ENCODE assay signal across 13 cellular contexts in genomic region chr16:85924675-85925074, GRCh38. TPM values are rescaled to one million over a fixed set of nuclear protein-coding genes. Genes with fewer than 3 reads are reported as not detected.
A peak's percentile ranks its signal among the peaks of the same experiment; 100 is the strongest.
DNase-seq lines count a peak whose midpoint lies in the region; ATAC-seq and TF ChIP-seq lines count a peak whose summit lies in the region.
"Had no signal": no experiment of that assay in that cellular context is flagged by ENCODE, and none has a peak within 500 bp of the region (broad histone marks: within the 10 kb centered on the region; RNA-seq: fewer than 3 reads in every experiment).

No MANE protein-coding gene starts in this region.

- no peaks in the 10 kb centered on the region for H3K27me3 Mint-ChIP-seq in activated CD8-positive, alpha-beta T cell treated with anti-CD3 and anti-CD28 coated beads for 36 hours
- no peaks in the 10 kb centered on the region for H3K27me3 Mint-ChIP-seq in activated CD8-positive, alpha-beta T cell treated with anti-CD3 and anti-CD28 coated beads, Interleukin-2, amount 10 ng/mL, durations not matched to agents 7 days and 5 days (ENCODE audit: low read depth)
- peaks cover 3% of the 10 kb centered on the region for H3K27me3 Mint-ChIP-seq in T-helper 2 cell treated with Interferon-gamma antibody and Interleukin-4, amounts not matched to agents 5 μg/mL and 100 μg/mL, for 36 hours (ENCODE audit: low read depth)
- no peaks in the 10 kb centered on the region for H3K27me3 Mint-ChIP-seq in CD4-positive, alpha-beta T cell

- no peaks in the 10 kb centered on the region for H3K27me3 ChIP-seq in colonic mucosa
- no peaks in the 10 kb centered on the region for H3K27me3 ChIP-seq in CD4-positive, alpha-beta T cell (ENCODE audit: control insufficient read depth, insufficient read depth, low read length)

- H3K4me3 ChIP-seq in fibroblast of pulmonary artery (replicated peaks; ENCODE audit: low read depth, low read length) (no peak overlapping the region), colonic mucosa (no peak overlapping the region)
- H3K4me3 ChIP-seq: cardiac muscle cell had no signal

- ATAC-seq in activated CD8-positive, alpha-beta T cell treated with anti-CD3 and anti-CD28 coated beads for 36 hours, result peak; percentile 60
- no peak for ATAC-seq in activated CD8-positive, alpha-beta T cell treated with anti-CD3 and anti-CD28 coated beads, Interleukin-2, amount 10 ng/mL, durations not matched to agents 7 days and 5 days
- ATAC-seq in CD4-positive, alpha-beta T cell (ENCODE audit: poor library complexity), result no peak

- POLR2A ChIA-PET in activated CD8-positive, alpha-beta T cell treated with anti-CD3 and anti-CD28 coated beads for 36 hours (lab: Charles Lee), result interaction anchor here (1.1 to 2.6 kb wide), 7 partner anchors 9 to 21 kb away, joined by 3 to 9 read pairs (median 4); no protein-coding TSS in a partner anchor
- POLR2A ChIA-PET in activated CD8-positive, alpha-beta T cell treated with anti-CD3 and anti-CD28 coated beads, Interleukin-2, amount 10 ng/mL, durations not matched to agents 7 days and 5 days (lab: Charles Lee), result no interaction called here
- POLR2A ChIA-PET in HEK293T (lab: Yijun Ruan, JAX), result no interaction called here
- POLR2A ChIA-PET in CD4-positive, alpha-beta T cell (lab: Charles Lee), result no interaction called here

- H3K36me3 ChIP-seq in colonic mucosa, result no peaks in the 10 kb centered on the region
- H3K36me3 ChIP-seq: cardiac muscle cell had no signal

- TF ChIP-seq CTCF in activated CD8-positive, alpha-beta T cell treated with anti-CD3 and anti-CD28 coated beads for 36 hours (IDR thresholded peaks at IDR 0.05), result no peak
- no peak for TF ChIP-seq CTCF in fibroblast of pulmonary artery (IDR thresholded peaks at IDR 0.05; ENCODE audit: low read length, missing control alignments)
- TF ChIP-seq CTCF in colonic mucosa (IDR thresholded peaks at IDR 0.05), result no peak
- no peak for TF ChIP-seq CTCF in CD4-positive, alpha-beta T cell (IDR thresholded peaks at IDR 0.05)

- intact Hi-C loops in activated CD8-positive, alpha-beta T cell treated with anti-CD3 and anti-CD28 coated beads for 36 hours (cut with micrococcal nuclease), result no loop called here
- intact Hi-C loops in colonic mucosa (cut with DNase I), result no loop called here
- intact Hi-C loops in CD4-positive, alpha-beta T cell (cut with DNase I, micrococcal nuclease), result no loop called here

- DNase-seq in activated CD8-positive, alpha-beta T cell treated with anti-CD3 and anti-CD28 coated beads for 36 hours, result peak; percentile 70
- no peak for DNase-seq in activated CD8-positive, alpha-beta T cell treated with anti-CD3 and anti-CD28 coated beads, Interleukin-2, amount 10 ng/mL, durations not matched to agents 7 days and 5 days
- peak; percentile 27 for DNase-seq in T-helper 2 cell treated with Interferon-gamma antibody and Interleukin-4, amounts not matched to agents 5 μg/mL and 100 μg/mL, for 36 hours (ENCODE audit: low spot score)
- peak; percentile 28 for DNase-seq in fibroblast of pulmonary artery (ENCODE audit: low read depth)
- DNase-seq in stimulated activated CD4-positive, alpha-beta T cell treated with anti-CD3 and anti-CD28 coated beads, TNF-alpha, amount 100 ng/mL, for 4 hours (ENCODE audit: low read depth in 3 of 3), result peak in 2 of 3 experiments; percentile 30 to 38
- no peak for DNase-seq in colonic mucosa
- no peak for DNase-seq in HEK293T (ENCODE audit: extremely low spot score)
- no peak for DNase-seq in CD4-positive, alpha-beta T cell
- DNase-seq: ACHN, NCI-H2171 treated with DMSO at 0.1 percent for 48 hours, SHP77 treated with DMSO at 0.1 percent for 48 hours had no signal

- peaks cover 32% of the 10 kb centered on the region for H3K36me3 Mint-ChIP-seq in activated CD8-positive, alpha-beta T cell treated with anti-CD3 and anti-CD28 coated beads for 36 hours (ENCODE audit: low read depth)
- H3K36me3 Mint-ChIP-seq in activated CD8-positive, alpha-beta T cell treated with anti-CD3 and anti-CD28 coated beads, Interleukin-2, amount 10 ng/mL, durations not matched to agents 7 days and 5 days (ENCODE audit: low read depth), result peaks cover 17% of the 10 kb centered on the region
- peaks cover 2% of the 10 kb centered on the region for H3K36me3 Mint-ChIP-seq in T-helper 2 cell treated with Interferon-gamma antibody and Interleukin-4, amounts not matched to agents 5 μg/mL and 100 μg/mL, for 36 hours (ENCODE audit: low read depth)
- peaks cover 4% of the 10 kb centered on the region for H3K36me3 Mint-ChIP-seq in CD4-positive, alpha-beta T cell (ENCODE audit: low read depth)

- no peak overlapping the region for H3K27ac ChIP-seq in colonic mucosa
- no peak overlapping the region for H3K27ac ChIP-seq in CD4-positive, alpha-beta T cell (ENCODE audit: low read depth, low read length)
- H3K27ac ChIP-seq: cardiac muscle cell had no signal

- peaks cover 50% of the 10 kb centered on the region for H3K4me1 Mint-ChIP-seq in activated CD8-positive, alpha-beta T cell treated with anti-CD3 and anti-CD28 coated beads for 36 hours (ENCODE audit: low read depth)
- H3K4me1 Mint-ChIP-seq in activated CD8-positive, alpha-beta T cell treated with anti-CD3 and anti-CD28 coated beads, Interleukin-2, amount 10 ng/mL, durations not matched to agents 7 days and 5 days (ENCODE audit: low read depth), result no peaks in the 10 kb centered on the region
- H3K4me1 Mint-ChIP-seq in T-helper 2 cell treated with Interferon-gamma antibody and Interleukin-4, amounts not matched to agents 5 μg/mL and 100 μg/mL, for 36 hours (ENCODE audit: low read depth), result no peaks in the 10 kb centered on the region
- no peaks in the 10 kb centered on the region for H3K4me1 Mint-ChIP-seq in CD4-positive, alpha-beta T cell (ENCODE audit: low read depth)

- H3K9ac ChIP-seq in colonic mucosa (ENCODE audit: low read depth in 2 of 2, low read length in 2 of 2), result no peak overlapping the region

- CTCF ChIA-PET in activated CD8-positive, alpha-beta T cell treated with anti-CD3 and anti-CD28 coated beads for 36 hours (lab: Charles Lee), result interaction anchor here (1.1 to 2.9 kb wide), 6 partner anchors 9 to 105 kb away, joined by 3 to 14 read pairs (median 3); partner anchors contain the start of gene IRF8
- CTCF ChIA-PET in activated CD8-positive, alpha-beta T cell treated with anti-CD3 and anti-CD28 coated beads, Interleukin-2, amount 10 ng/mL, durations not matched to agents 7 days and 5 days (lab: Charles Lee), result interaction anchor here (1.2 to 2.0 kb wide), 2 partner anchors 9 to 19 kb away, joined by 3 to 5 read pairs; no protein-coding TSS in a partner anchor
- CTCF ChIA-PET in HEK293T (lab: Yijun Ruan, JAX), result no interaction called here
- CTCF ChIA-PET in CD4-positive, alpha-beta T cell (lab: Charles Lee), result no interaction called here

- no peaks in the 10 kb centered on the region for H3K9me3 ChIP-seq in colonic mucosa
- H3K9me3 ChIP-seq in CD4-positive, alpha-beta T cell (ENCODE audit: control insufficient read depth, low read length), result no peaks in the 10 kb centered on the region

- H3K4me3 Mint-ChIP-seq in activated CD8-positive, alpha-beta T cell treated with anti-CD3 and anti-CD28 coated beads for 36 hours, result peak overlapping the region; percentile 43
- H3K4me3 Mint-ChIP-seq in activated CD8-positive, alpha-beta T cell treated with anti-CD3 and anti-CD28 coated beads, Interleukin-2, amount 10 ng/mL, durations not matched to agents 7 days and 5 days, result no peak overlapping the region
- H3K4me3 Mint-ChIP-seq in T-helper 2 cell treated with Interferon-gamma antibody and Interleukin-4, amounts not matched to agents 5 μg/mL and 100 μg/mL, for 36 hours, result no peak overlapping the region
- H3K4me3 Mint-ChIP-seq in CD4-positive, alpha-beta T cell, result no peak overlapping the region

- no peaks in the 10 kb centered on the region for H3K9me3 Mint-ChIP-seq in activated CD8-positive, alpha-beta T cell treated with anti-CD3 and anti-CD28 coated beads for 36 hours
- H3K9me3 Mint-ChIP-seq in activated CD8-positive, alpha-beta T cell treated with anti-CD3 and anti-CD28 coated beads, Interleukin-2, amount 10 ng/mL, durations not matched to agents 7 days and 5 days (ENCODE audit: insufficient read depth), result no peaks in the 10 kb centered on the region
- H3K9me3 Mint-ChIP-seq in T-helper 2 cell treated with Interferon-gamma antibody and Interleukin-4, amounts not matched to agents 5 μg/mL and 100 μg/mL, for 36 hours, result no peaks in the 10 kb centered on the region
- no peaks in the 10 kb centered on the region for H3K9me3 Mint-ChIP-seq in CD4-positive, alpha-beta T cell

- H3K4me1 ChIP-seq in colonic mucosa, result no peaks in the 10 kb centered on the region

- H3K27ac Mint-ChIP-seq in activated CD8-positive, alpha-beta T cell treated with anti-CD3 and anti-CD28 coated beads for 36 hours, result peak overlapping the region; percentile 83
- no peak overlapping the region for H3K27ac Mint-ChIP-seq in activated CD8-positive, alpha-beta T cell treated with anti-CD3 and anti-CD28 coated beads, Interleukin-2, amount 10 ng/mL, durations not matched to agents 7 days and 5 days
- H3K27ac Mint-ChIP-seq in T-helper 2 cell treated with Interferon-gamma antibody and Interleukin-4, amounts not matched to agents 5 μg/mL and 100 μg/mL, for 36 hours, result no peak overlapping the region
- H3K27ac Mint-ChIP-seq in CD4-positive, alpha-beta T cell, result no peak overlapping the region

TF ChIP-seq in HEK293T, 16 proteins besides CTCF, POLR2A, EP300 and RAD21:
- no peak for TF ChIP-seq ARNT (IDR thresholded peaks at IDR 0.05)

RNA-seq across cellular contexts. Expression of gene IRF8, which starts 25.7 kb away (rescaled TPM):
- 100 to 1,000 TPM; 221 to 224 TPM for total RNA-seq in activated CD8-positive, alpha-beta T cell treated with anti-CD3 and anti-CD28 coated beads for 36 hours
- total RNA-seq in activated CD8-positive, alpha-beta T cell treated with anti-CD3 and anti-CD28 coated beads, Interleukin-2, amount 10 ng/mL, durations not matched to agents 7 days and 5 days, result 10 to 100 TPM; 22.9 to 24.0 TPM
- total RNA-seq in colonic mucosa, result 10 to 100 TPM; 25.1 to 52.5 TPM
- total RNA-seq in CD4-positive, alpha-beta T cell, result 10 to 100 TPM; 11.3 to 13.2 TPM
- total RNA-seq: osteocyte had no signal

Comparison
In these comparisons a context has a peak if more than half of its experiments do, and no peak if none do; other contexts are left out.
1. DNase-seq: peak in activated CD8-positive, alpha-beta T cell treated with anti-CD3 and anti-CD28 coated beads for 36 hours (single experiment), T-helper 2 cell treated with Interferon-gamma antibody and Interleukin-4, amounts not matched to agents 5 μg/mL and 100 μg/mL, for 36 hours (single experiment), fibroblast of pulmonary artery (single experiment) and stimulated activated CD4-positive, alpha-beta T cell treated with anti-CD3 and anti-CD28 coated beads, TNF-alpha, amount 100 ng/mL, for 4 hours (2 of 3); none in activated CD8-positive, alpha-beta T cell treated with anti-CD3 and anti-CD28 coated beads, Interleukin-2, amount 10 ng/mL, durations not matched to agents 7 days and 5 days (single experiment), colonic mucosa (single experiment), HEK293T (single experiment) and CD4-positive, alpha-beta T cell (0 of 10).
2. RNA of gene IRF8, which starts 25.7 kb away (total RNA-seq): 221 to 224 TPM in activated CD8-positive, alpha-beta T cell treated with anti-CD3 and anti-CD28 coated beads for 36 hours; 25.1 to 52.5 TPM in colonic mucosa, 22.9 to 24.0 TPM in activated CD8-positive, alpha-beta T cell treated with anti-CD3 and anti-CD28 coated beads, Interleukin-2, amount 10 ng/mL, durations not matched to agents 7 days and 5 days and 11.3 to 13.2 TPM in CD4-positive, alpha-beta T cell; every median in the first group is over 4 times any median in the second.
3. CTCF ChIA-PET loops: an anchor here in activated CD8-positive, alpha-beta T cell treated with anti-CD3 and anti-CD28 coated beads for 36 hours (1.1 to 2.9 kb wide) and activated CD8-positive, alpha-beta T cell treated with anti-CD3 and anti-CD28 coated beads, Interleukin-2, amount 10 ng/mL, durations not matched to agents 7 days and 5 days (1.2 to 2.0 kb wide); none called in HEK293T and CD4-positive, alpha-beta T cell.